Comparison of ENCODE assay signal across 20 cellular contexts in the genomic region with DNA sequence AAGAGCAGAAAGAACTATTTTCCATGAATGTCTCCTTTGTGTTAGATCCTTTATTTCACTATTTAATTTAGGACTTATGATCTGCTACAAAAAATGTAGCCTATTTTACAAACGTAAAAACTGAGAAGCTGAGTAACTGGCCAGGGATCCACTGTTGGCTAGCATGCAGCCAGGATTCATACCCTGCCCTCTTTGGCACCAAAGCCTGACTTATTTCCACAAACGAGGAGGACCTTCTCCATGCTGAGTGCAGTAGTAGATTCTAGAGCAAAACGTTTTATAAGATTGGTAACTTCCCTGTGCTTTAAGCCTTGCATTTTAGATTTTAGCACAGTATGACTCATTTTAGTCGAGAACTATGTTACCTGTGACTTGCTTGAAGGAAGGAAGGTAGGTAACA.
"Had no signal": no experiment of that assay in that cellular context is flagged by ENCODE, and none has a peak within 500 bp of the region (broad histone marks: within the 10 kb centered on the region; RNA-seq: fewer than 3 reads in every experiment).

No MANE protein-coding gene starts in this region.

- H3K4me3 Mint-ChIP-seq: natural killer cell, neural crest cell had no signal

- H3K4me3 ChIP-seq: esophagus muscularis mucosa, hepatocyte, lung, stomach, testis, tibial nerve had no signal

- H3K79me2 ChIP-seq: hepatocyte had no signal

- H3K9me3 Mint-ChIP-seq: natural killer cell, neural crest cell had no signal

- H3K9me3 ChIP-seq: esophagus muscularis mucosa, stomach, testis, tibial nerve had no signal

- ATAC-seq: foreskin keratinocyte, left colon, left ventricle myocardium superior, natural killer cell, sciatic nerve had no signal

- DNase-seq: cortex of kidney; effector memory CD4-positive, alpha-beta T cell; foreskin keratinocyte; head of caudate nucleus; left colon; left ventricle myocardium superior; natural killer cell; posterior cingulate gyrus; stimulated activated CD4-positive, alpha-beta T cell treated with anti-CD3 and anti-CD28 coated beads, Interleukin-2, amount 100 ng/mL, for 24 hours; stimulated activated CD4-positive, alpha-beta T cell treated with anti-CD3 and anti-CD28 coated beads, Interleukin-4, amount 100 ng/mL, for 4 hours; stimulated activated naive CD4-positive, alpha-beta T cell; stomach; testis had no signal

- H3K27ac ChIP-seq: esophagus muscularis mucosa, foreskin keratinocyte, hepatocyte, stomach, testis, tibial nerve had no signal

- H3K4me2 ChIP-seq: hepatocyte had no signal

- H3K36me3 Mint-ChIP-seq: natural killer cell had no signal

- H2AFZ ChIP-seq: hepatocyte had no signal

- H3K36me3 ChIP-seq: esophagus muscularis mucosa, stomach, tibial nerve had no signal

- H3K4me1 ChIP-seq: testis had no signal

- H3K27me3 ChIP-seq: esophagus muscularis mucosa, foreskin keratinocyte, hepatocyte, stomach, testis, tibial nerve had no signal

- H3K27ac Mint-ChIP-seq: natural killer cell had no signal

- FAIRE-seq: endometrium had no signal

- H3K4me1 Mint-ChIP-seq: natural killer cell, neural crest cell had no signal
